ENCODE assay signal across 8 cellular contexts in the genomic region with DNA sequence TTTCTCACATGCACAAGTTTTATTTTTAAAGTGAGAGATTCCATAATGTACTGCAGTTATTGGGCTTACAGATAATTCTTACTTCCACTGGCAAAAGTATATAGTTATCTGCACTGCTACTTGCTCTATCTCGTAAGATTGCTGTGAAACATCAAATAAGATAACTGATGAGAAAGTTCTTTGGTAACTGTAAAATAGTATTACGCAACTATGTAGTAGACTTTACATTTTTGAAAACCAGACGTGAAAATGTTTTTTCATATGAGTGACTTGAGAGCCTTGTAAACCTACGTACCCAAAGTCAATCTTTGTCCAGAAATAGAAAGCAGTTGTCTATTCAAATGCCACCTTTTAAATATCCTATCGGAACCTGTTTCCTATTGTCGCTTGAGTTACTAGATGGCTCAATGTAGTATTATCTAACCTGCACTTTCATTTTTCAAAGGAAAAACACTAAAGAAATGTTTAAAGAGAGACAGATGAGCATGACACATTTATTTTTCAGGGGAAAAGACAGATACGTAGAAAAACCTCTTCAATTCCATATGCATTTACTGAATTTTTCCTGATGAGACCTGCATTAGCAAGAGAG. TPM values are rescaled to one million over a fixed set of nuclear protein-coding genes. Genes with fewer than 3 reads are reported as not detected.
DNase-seq lines count a peak whose midpoint lies in the region; ATAC-seq and TF ChIP-seq lines count a peak whose summit lies in the region.

No MANE protein-coding gene starts in this region.

- POLR2A ChIA-PET in WTC11 (lab: Charles Lee): no interaction called here

- 40 to 45% methylated on average over 7 of the region's 7 CpGs for WGBS in testis, 2 donors

- H3K4me3 ChIP-seq in testis: peak overlapping the region; percentile 97 to 99

- TF ChIP-seq CTCF in WTC11 (IDR thresholded peaks at IDR 0.05) (no peak), testis (IDR thresholded peaks at IDR 0.05) (no peak)

- no peaks in the 10 kb centered on the region for H3K27me3 Mint-ChIP-seq in activated CD4-positive, alpha-beta T cell treated with anti-CD3 and anti-CD28 coated beads, Interleukin-2, amount 10 ng/mL, durations not matched to agents 24 days and 14 days
- H3K27me3 Mint-ChIP-seq in WTC11 (ENCODE audit: low read depth) (peaks cover 17% of the 10 kb centered on the region), immature natural killer cell (ENCODE audit: low read depth in 3 of 3) (peaks cover 8 to 17% (median 8%) of the 10 kb centered on the region in 3 donors)

- H3K27ac Mint-ChIP-seq in activated CD4-positive, alpha-beta T cell treated with anti-CD3 and anti-CD28 coated beads, Interleukin-2, amount 10 ng/mL, durations not matched to agents 24 days and 14 days: peak overlapping the region; percentile 43
- no peak overlapping the region for H3K27ac Mint-ChIP-seq in WTC11
- H3K27ac Mint-ChIP-seq in immature natural killer cell: peak overlapping the region; percentile 60 to 96 (median 70)

- H3K9me3 ChIP-seq in testis: no peaks in the 10 kb centered on the region

- H3K36me3 Mint-ChIP-seq in activated CD4-positive, alpha-beta T cell treated with anti-CD3 and anti-CD28 coated beads, Interleukin-2, amount 10 ng/mL, durations not matched to agents 24 days and 14 days (ENCODE audit: low read depth): peaks cover 30% of the 10 kb centered on the region
- H3K36me3 Mint-ChIP-seq in WTC11 (no peaks in the 10 kb centered on the region), immature natural killer cell (no peaks in the 10 kb centered on the region)

- peaks cover 14% of the 10 kb centered on the region for H3K4me1 ChIP-seq in testis

- no peak for TF ChIP-seq POLR2A in testis (IDR thresholded peaks at IDR 0.05)

- H3K27me3 ChIP-seq in testis: no peaks in the 10 kb centered on the region

- peak overlapping the region; percentile 99 for H3K4me3 Mint-ChIP-seq in activated CD4-positive, alpha-beta T cell treated with anti-CD3 and anti-CD28 coated beads, Interleukin-2, amount 10 ng/mL, durations not matched to agents 24 days and 14 days
- H3K4me3 Mint-ChIP-seq in WTC11 (peak overlapping the region; percentile 97), immature natural killer cell (peak overlapping the region; percentile 95 to 98 (median 96))

- H3K4me1 Mint-ChIP-seq in activated CD4-positive, alpha-beta T cell treated with anti-CD3 and anti-CD28 coated beads, Interleukin-2, amount 10 ng/mL, durations not matched to agents 24 days and 14 days: peaks cover 37% of the 10 kb centered on the region
- H3K4me1 Mint-ChIP-seq in WTC11: peaks cover 18% of the 10 kb centered on the region
- H3K4me1 Mint-ChIP-seq in immature natural killer cell: peaks cover 37 to 54% of the 10 kb centered on the region in 2 donors

- intact Hi-C loops in activated CD4-positive, alpha-beta T cell treated with anti-CD3 and anti-CD28 coated beads, Interleukin-2, amount 10 ng/mL, durations not matched to agents 24 days and 14 days (cut with micrococcal nuclease): loop anchor here (5.0 kb wide), 3 partner anchors 212 to 1072 kb away; a partner anchor contains a TSS
- intact Hi-C loops in testis (cut with DNase I; ENCODE audit: low total_unique reads): loop anchor here (10.0 kb wide), 1 partner anchor 160 kb away; a partner anchor contains a TSS

- H3K27ac ChIP-seq in testis: no peak overlapping the region

- CTCF ChIA-PET in WTC11 (lab: Charles Lee): no interaction called here

- ATAC-seq in WTC11: no peak
- no peak for ATAC-seq in HG02759 (IDR thresholded peaks at IDR 0.05; ENCODE audit: unreplicated experiment)

- H3K9me3 Mint-ChIP-seq in activated CD4-positive, alpha-beta T cell treated with anti-CD3 and anti-CD28 coated beads, Interleukin-2, amount 10 ng/mL, durations not matched to agents 24 days and 14 days: no peaks in the 10 kb centered on the region
- H3K9me3 Mint-ChIP-seq in WTC11: no peaks in the 10 kb centered on the region
- H3K9me3 Mint-ChIP-seq in immature natural killer cell: no peaks in the 10 kb centered on the region

- no peak for DNase-seq in activated CD4-positive, alpha-beta T cell treated with anti-CD3 and anti-CD28 coated beads, Interleukin-2, amount 10 ng/mL, durations not matched to agents 24 days and 14 days
- no peak for DNase-seq in activated CD4-positive, alpha-beta T cell treated with anti-CD3 and anti-CD28 coated beads for 1 hour
- DNase-seq in WTC11 (ENCODE audit: low spot score) (no peak), immature natural killer cell (no peak), testis (no peak), cerebellar nuclear complex (lab: John Stamatoyannopoulos, UW) (no peak), COLO829 (ENCODE audit: low spot score) (no peak)

- H3K36me3 ChIP-seq in testis (ENCODE audit: low read depth, missing control alignments): no peaks in the 10 kb centered on the region

TF ChIP-seq in WTC11, 78 proteins besides CTCF, POLR2A, EP300 and RAD21:
- TF ChIP-seq GRHL2 (CRISPR knock-in tag; IDR thresholded peaks at IDR 0.05; ENCODE audit: insufficient replicate concordance, severe bottlenecking): no peak
- TF ChIP-seq MXD4 (CRISPR knock-in tag; IDR thresholded peaks at IDR 0.05; ENCODE audit: borderline replicate concordance): no peak
- TF ChIP-seq NFYB (CRISPR knock-in tag; conservative IDR thresholded peaks at IDR 0.05; ENCODE audit: low read depth): no peak
- TF ChIP-seq OVOL2 (CRISPR knock-in tag; IDR thresholded peaks at IDR 0.05; ENCODE audit: borderline replicate concordance): no peak
- TF ChIP-seq JUN (CRISPR knock-in tag; IDR thresholded peaks at IDR 0.05): no peak
- TF ChIP-seq CREM (CRISPR knock-in tag; IDR thresholded peaks at IDR 0.05): no peak
- TF ChIP-seq ELF4 (CRISPR knock-in tag; IDR thresholded peaks at IDR 0.05; ENCODE audit: low read depth): no peak
- TF ChIP-seq NR3C1 (CRISPR knock-in tag; conservative IDR thresholded peaks at IDR 0.05; ENCODE audit: low read depth): no peak
- no peak for TF ChIP-seq KAT7 (CRISPR knock-in tag; IDR thresholded peaks at IDR 0.05; ENCODE audit: borderline replicate concordance)
- no peak for TF ChIP-seq CREB1 (CRISPR knock-in tag; IDR thresholded peaks at IDR 0.05)
- TF ChIP-seq FOXK1 (CRISPR knock-in tag; IDR thresholded peaks at IDR 0.05): no peak
- TF ChIP-seq, protein P1, sequence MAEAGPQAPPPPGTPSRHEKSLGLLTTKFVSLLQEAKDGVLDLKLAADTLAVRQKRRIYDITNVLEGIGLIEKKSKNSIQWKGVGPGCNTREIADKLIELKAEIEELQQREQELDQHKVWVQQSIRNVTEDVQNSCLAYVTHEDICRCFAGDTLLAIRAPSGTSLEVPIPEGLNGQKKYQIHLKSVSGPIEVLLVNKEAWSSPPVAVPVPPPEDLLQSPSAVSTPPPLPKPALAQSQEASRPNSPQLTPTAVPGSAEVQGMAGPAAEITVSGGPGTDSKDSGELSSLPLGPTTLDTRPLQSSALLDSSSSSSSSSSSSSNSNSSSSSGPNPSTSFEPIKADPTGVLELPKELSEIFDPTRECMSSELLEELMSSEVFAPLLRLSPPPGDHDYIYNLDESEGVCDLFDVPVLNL (CRISPR knock-in tag; IDR thresholded peaks at IDR 0.05; ENCODE audit: borderline replicate concordance, low read depth): no peak
- TF ChIP-seq, protein P2, sequence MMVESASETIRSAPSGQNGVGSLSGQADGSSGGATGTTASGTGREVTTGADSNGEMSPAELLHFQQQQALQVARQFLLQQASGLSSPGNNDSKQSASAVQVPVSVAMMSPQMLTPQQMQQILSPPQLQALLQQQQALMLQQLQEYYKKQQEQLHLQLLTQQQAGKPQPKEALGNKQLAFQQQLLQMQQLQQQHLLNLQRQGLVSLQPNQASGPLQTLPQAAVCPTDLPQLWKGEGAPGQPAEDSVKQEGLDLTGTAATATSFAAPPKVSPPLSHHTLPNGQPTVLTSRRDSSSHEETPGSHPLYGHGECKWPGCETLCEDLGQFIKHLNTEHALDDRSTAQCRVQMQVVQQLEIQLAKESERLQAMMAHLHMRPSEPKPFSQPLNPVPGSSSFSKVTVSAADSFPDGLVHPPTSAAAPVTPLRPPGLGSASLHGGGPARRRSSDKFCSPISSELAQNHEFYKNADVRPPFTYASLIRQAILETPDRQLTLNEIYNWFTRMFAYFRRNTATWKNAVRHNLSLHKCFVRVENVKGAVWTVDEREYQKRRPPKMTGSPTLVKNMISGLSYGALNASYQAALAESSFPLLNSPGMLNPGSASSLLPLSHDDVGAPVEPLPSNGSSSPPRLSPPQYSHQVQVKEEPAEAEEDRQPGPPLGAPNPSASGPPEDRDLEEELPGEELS (CRISPR knock-in tag; IDR thresholded peaks at IDR 0.05): no peak
- no peak for TF ChIP-seq ATF1 (CRISPR knock-in tag; IDR thresholded peaks at IDR 0.05)
TF ChIP-seq in WTC11: peak in this region for 0.

RNA-seq across cellular contexts. Expression of a gene that starts 1.6 kb away (rescaled TPM):
- 15.8 and 17.5 TPM in 2 replicates for total RNA-seq in activated CD4-positive, alpha-beta T cell treated with anti-CD3 and anti-CD28 coated beads, Interleukin-2, amount 10 ng/mL, durations not matched to agents 24 days and 14 days
- 17.2 to 20.0 TPM (median 19.0 TPM) in 3 replicates for total RNA-seq in WTC11 (2021)
- 10 to 100 TPM; 11.3 to 21.9 (median 11.6) TPM for polyA plus RNA-seq in immature natural killer cell
- 10 to 100 TPM; 60.1 to 61.3 TPM for total RNA-seq in testis
- 29.2 TPM for polyA plus RNA-seq in testis (ENCODE audit: insufficient read depth, low read depth, low replicate concordance)
